In the genomic region with DNA sequence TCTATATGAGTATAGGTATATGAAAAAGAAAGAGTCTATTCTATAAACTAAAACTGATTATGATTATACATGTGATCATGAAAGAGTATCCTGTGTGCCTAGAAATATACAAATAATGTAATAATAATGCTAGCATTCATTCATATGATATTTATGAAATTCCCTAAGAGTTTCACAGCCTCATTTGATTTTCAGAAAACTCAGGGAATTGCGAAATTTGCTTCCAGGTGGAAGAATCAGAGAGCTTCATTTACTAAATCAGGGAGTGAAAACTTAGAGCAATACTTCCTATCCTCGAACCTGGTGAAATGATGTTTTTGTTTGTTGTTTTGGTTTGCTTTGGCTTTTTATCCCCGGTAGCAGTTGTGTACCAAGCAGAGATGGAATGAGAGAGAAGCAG, we compare ENCODE assay signal across 9 cellular contexts.
"Had no signal": no experiment of that assay in that cellular context is flagged by ENCODE, and none has a peak within 500 bp of the region (broad histone marks: within the 10 kb centered on the region; RNA-seq: fewer than 3 reads in every experiment).

No MANE protein-coding gene starts in this region.

- H3K4me2 ChIP-seq: KMS-11 had no signal

- DNase-seq: IMR-90, KBM-7, KG1 had no signal

- H3K36me3 Mint-ChIP-seq: IgD-negative memory B cell had no signal

- ATAC-seq: HepG2, K562 had no signal

- H3K27me3 Mint-ChIP-seq: IgD-negative memory B cell had no signal

- H3K4me3 Mint-ChIP-seq: IgD-negative memory B cell had no signal

- H3K9ac ChIP-seq: KMS-11 had no signal

- H3K4me3 ChIP-seq: K562 had no signal

- H3K27ac Mint-ChIP-seq: IgD-negative memory B cell had no signal

- H3K27ac ChIP-seq: HL-60, KMS-11 had no signal

- FAIRE-seq: HepG2, HTR-8/SVneo, K562 had no signal

- H3K4me1 Mint-ChIP-seq: IgD-negative memory B cell had no signal
